ENCODE assay signal across 8 cellular contexts in the genomic region with DNA sequence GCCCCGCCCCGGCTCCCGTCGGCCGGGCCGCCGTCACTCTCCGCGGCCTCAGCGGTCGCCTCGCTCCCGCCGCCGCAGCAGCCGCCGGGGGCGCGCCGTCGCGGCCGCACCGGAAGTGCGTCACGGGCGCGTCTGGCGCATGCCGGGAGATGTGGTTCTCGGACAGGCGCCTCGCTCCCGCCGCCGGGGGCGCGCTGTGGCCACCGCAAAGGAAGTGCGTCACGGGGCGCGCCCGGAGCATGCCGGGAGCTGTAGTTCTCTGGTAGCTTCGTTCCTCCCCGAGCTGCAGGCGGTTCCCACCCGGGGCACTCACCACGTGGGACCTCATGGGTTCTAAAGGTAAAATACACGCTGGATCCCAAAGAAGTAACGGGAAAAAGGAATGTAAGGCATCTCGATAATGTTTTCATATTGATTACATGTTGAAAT. TPM values are rescaled to one million over a fixed set of nuclear protein-coding genes. Genes with fewer than 3 reads are reported as not detected.
DNase-seq lines count a peak whose midpoint lies in the region; ATAC-seq and TF ChIP-seq lines count a peak whose summit lies in the region.

Gene UBAC1 (minus strand): TSS at position 97 of the 429 bp plus-strand sequence. CDS start 211 bp downstream, outside the sequence.

- no peaks in the 10 kb centered on the region for H3K9me3 ChIP-seq in gastroesophageal sphincter
- H3K9me3 ChIP-seq in neutrophil, result no peaks in the 10 kb centered on the region

- 0 to 1% methylated on average over 3 to 22 of the region's 53 CpGs for WGBS in gastroesophageal sphincter (ENCODE audit: low coverage in 1 of 2), 2 donors

- H3K4me1 ChIP-seq in gastroesophageal sphincter (peaks cover 0 to 39% (median 14%) of the 10 kb centered on the region in 3 donors), neutrophil (ENCODE audit: control insufficient read depth in 1 of 2, insufficient read depth in 1 of 2, low read depth in 1 of 2, low read length in 1 of 2) (peaks cover 27 to 34% of the 10 kb centered on the region in 2 experiments)

- H3K9me3 Mint-ChIP-seq in HFFc6, result no peaks in the 10 kb centered on the region
- no peaks in the 10 kb centered on the region for H3K9me3 Mint-ChIP-seq in activated naive CD4-positive, alpha-beta T cell treated with anti-CD3 and anti-CD28 coated beads for 36 hours

- H3K27me3 ChIP-seq in gastroesophageal sphincter (no peaks in the 10 kb centered on the region), neutrophil (peaks cover 8% of the 10 kb centered on the region)

- H3K4me3 Mint-ChIP-seq in HFFc6, result peak within 1 kb of the TSS; percentile 90
- peak within 1 kb of the TSS; percentile 87 for H3K4me3 Mint-ChIP-seq in activated naive CD4-positive, alpha-beta T cell treated with anti-CD3 and anti-CD28 coated beads for 36 hours

- peak; percentile 65 for TF ChIP-seq CTCF in HFFc6 (IDR thresholded peaks at IDR 0.05)
- TF ChIP-seq CTCF in gastroesophageal sphincter (IDR thresholded peaks at IDR 0.05), result peak in 3 of 4 experiments; percentile 50 to 68 (median 61)
- TF ChIP-seq CTCF in neutrophil (IDR thresholded peaks at IDR 0.05), result peak; percentile 72
- TF ChIP-seq CTCF in subcutaneous adipose tissue (IDR thresholded peaks at IDR 0.05; ENCODE audit: low read depth), result no peak

- CTCF ChIA-PET in activated naive CD4-positive, alpha-beta T cell treated with anti-CD3 and anti-CD28 coated beads for 36 hours (lab: Charles Lee), result interaction anchor here (0.7 to 0.8 kb wide), 2 partner anchors 97 to 165 kb away, joined by 3 to 4 read pairs; no protein-coding TSS in a partner anchor

- peak within 1 kb of the TSS; percentile 91 to 94 for H3K4me3 ChIP-seq in gastroesophageal sphincter
- peak within 1 kb of the TSS; percentile 64 to 85 for H3K4me3 ChIP-seq in neutrophil (ENCODE audit: low read depth in 1 of 2, low read length in 1 of 2)

- peaks cover 24% of the 10 kb centered on the region for H3K4me1 Mint-ChIP-seq in HFFc6 (ENCODE audit: low read depth)
- peaks cover 32% of the 10 kb centered on the region for H3K4me1 Mint-ChIP-seq in activated naive CD4-positive, alpha-beta T cell treated with anti-CD3 and anti-CD28 coated beads for 36 hours (ENCODE audit: low read depth)

- peaks cover 14% of the 10 kb centered on the region for H3K27me3 Mint-ChIP-seq in HFFc6 (ENCODE audit: insufficient read depth)
- no peaks in the 10 kb centered on the region for H3K27me3 Mint-ChIP-seq in activated naive CD4-positive, alpha-beta T cell treated with anti-CD3 and anti-CD28 coated beads for 36 hours (ENCODE audit: low read depth)

- intact Hi-C loops in activated naive CD4-positive, alpha-beta T cell treated with anti-CD3 and anti-CD28 coated beads for 36 hours (cut with micrococcal nuclease), result loop anchor here (1.0 to 10.0 kb wide), 6 partner anchors 56 to 402 kb away; partner anchors contain the start of genes DNLZ and QSOX2

- peak; percentile 85 for DNase-seq in GF-D8 (lab: John Stamatoyannopoulos, UW)
- DNase-seq in HFFc6, result peak; percentile 91
- peak; percentile 97 for DNase-seq in NAMALWA (ENCODE audit: low spot score)
- peak; percentile 93 for DNase-seq in SK-N-DZ (ENCODE audit: low spot score)
- DNase-seq in activated naive CD4-positive, alpha-beta T cell treated with anti-CD3 and anti-CD28 coated beads for 36 hours, result peak; percentile 94

- peak; percentile 97 for ATAC-seq in gastroesophageal sphincter

- peak within 1 kb of the TSS; percentile 68 for H3K27ac Mint-ChIP-seq in HFFc6
- peak within 1 kb of the TSS; percentile 50 for H3K27ac Mint-ChIP-seq in activated naive CD4-positive, alpha-beta T cell treated with anti-CD3 and anti-CD28 coated beads for 36 hours

- H3K36me3 Mint-ChIP-seq in HFFc6 (ENCODE audit: low read depth), result no peaks in the 10 kb centered on the region
- H3K36me3 Mint-ChIP-seq in activated naive CD4-positive, alpha-beta T cell treated with anti-CD3 and anti-CD28 coated beads for 36 hours (ENCODE audit: low read depth), result no peaks in the 10 kb centered on the region

- H3K27ac ChIP-seq in gastroesophageal sphincter (peak within 1 kb of the TSS; percentile 77 to 93 (median 92)), neutrophil (peak within 1 kb of the TSS; percentile 89)

- TF ChIP-seq POLR2A in gastroesophageal sphincter (IDR thresholded peaks at IDR 0.05), result no peak

- no peak for TF ChIP-seq EP300 in gastroesophageal sphincter (IDR thresholded peaks at IDR 0.05)

- H3K36me3 ChIP-seq in gastroesophageal sphincter (no peaks in the 10 kb centered on the region), neutrophil (peaks cover 1% of the 10 kb centered on the region)

RNA-seq across cellular contexts. Expression of gene UBAC1, which starts in this region (rescaled TPM):
- 10 to 100 TPM; 27.9 to 33.6 (median 31.2) TPM for total RNA-seq in HFFc6 (2021; fragmentation: NEBNext Ultra II Directional; extraction: Animal tissue kit (Norgen Biotek cat#: 25700))
- 63.4 and 73.0 TPM in 2 replicates for polyA plus RNA-seq in SK-N-DZ (2014; cell fraction: cytosol; rRNA removed)
- 125 and 126 TPM in 2 replicates for polyA plus RNA-seq in SK-N-DZ (2014; cell fraction: nucleus; rRNA removed)
- 10 to 100 TPM; 37.2 to 40.0 TPM for total RNA-seq in activated naive CD4-positive, alpha-beta T cell treated with anti-CD3 and anti-CD28 coated beads for 36 hours
- total RNA-seq in gastroesophageal sphincter (10 to 100 TPM; 52.9 to 76.3 (median 63.5) TPM), subcutaneous adipose tissue (10 to 100 TPM; 32.4 to 56.9 (median 51.2) TPM)

Comparison
In these comparisons a context has a peak if more than half of its experiments do, and no peak if none do; other contexts are left out.
1. Peak in every context shown above with its lines: DNase-seq, ATAC-seq, H3K4me3 ChIP-seq and H3K27ac ChIP-seq.